In genomic region chr6:36442083-36442670, GRCh38 we compare ENCODE assay signal across 9 cellular contexts. TPM values are rescaled to one million over a fixed set of nuclear protein-coding genes. Genes with fewer than 3 reads are reported as not detected.
DNase-seq lines count a peak whose midpoint lies in the region; ATAC-seq, FAIRE-seq and TF ChIP-seq lines count a peak whose summit lies in the region.
"Had no signal": no experiment of that assay in that cellular context is flagged by ENCODE, and none has a peak within 500 bp of the region (broad histone marks: within the 10 kb centered on the region; RNA-seq: fewer than 3 reads in every experiment).

No MANE protein-coding gene starts in this region.

- H3K4me1 Mint-ChIP-seq in T-cell, result peaks cover 47 to 55% (median 51%) of the 10 kb centered on the region in 3 donors

- no peaks in the 10 kb centered on the region for H3K9me3 Mint-ChIP-seq in T-cell

- DNase-seq in T-cell (no peak), fibroblast of villous mesenchyme (ENCODE audit: low read depth) (no peak), gastrocnemius medialis (no peak), retina (no peak), T-helper 9 cell (no peak), urothelium cell line (ENCODE audit: low spot score) (no peak)

- peak overlapping the region; percentile 97 to 99 (median 98) for H3K27ac ChIP-seq in gastrocnemius medialis

- H3K27ac Mint-ChIP-seq in T-cell, result peak overlapping the region; percentile 97 to 98

- CTCF ChIA-PET in T-cell (lab: Charles Lee), result no interaction called here

- no peaks in the 10 kb centered on the region for H3K36me3 ChIP-seq in gastrocnemius medialis

- no peak for FAIRE-seq in urothelium cell line (lab: Jason Lieb, UNC)

- in situ Hi-C loops in gastrocnemius medialis (cut with MboI; ENCODE audit: low sequenced_read_pairs in 4 of 4), result loop anchor here in 2 of 4 donors (25.0 kb wide), 2 partner anchors 145 to 245 kb away; partner anchors contain the start of genes CDKN1A (in 1 of the 2), RAB44 (in 1 of the 2) and SRSF3 (in 1 of the 2)

- H3K9me3 ChIP-seq in gastrocnemius medialis, result no peaks in the 10 kb centered on the region

- POLR2A ChIA-PET in T-cell (lab: Charles Lee), result interaction anchor here in 1 of 2 donors (0.7 kb wide), 1 partner anchor 459 kb away, joined by 3 read pairs; no protein-coding TSS in a partner anchor

- no peaks in the 10 kb centered on the region for H3K27me3 ChIP-seq in gastrocnemius medialis

- TF ChIP-seq POLR2A in gastrocnemius medialis (IDR thresholded peaks at IDR 0.05), result no peak

- no peaks in the 10 kb centered on the region for H3K27me3 Mint-ChIP-seq in T-cell

- TF ChIP-seq CTCF in fibroblast of villous mesenchyme (IDR thresholded peaks at IDR 0.05; ENCODE audit: insufficient read depth, low read depth, low read length), result no peak
- TF ChIP-seq CTCF in gastrocnemius medialis (IDR thresholded peaks at IDR 0.05 in 4 of 5, conservative IDR thresholded peaks at IDR 0.05 in 1 of 5), result no peak

- H3K36me3 Mint-ChIP-seq in T-cell, result peaks cover 3% of the 10 kb centered on the region

- H3K4me3 ChIP-seq in fibroblast of villous mesenchyme (ENCODE audit: low read depth, low read length), result peak overlapping the region; percentile 94
- peak overlapping the region; percentile 86 to 96 (median 92) for H3K4me3 ChIP-seq in gastrocnemius medialis

- H3K4me1 ChIP-seq in gastrocnemius medialis, result peaks cover 35 to 37% of the 10 kb centered on the region in 2 donors

- peak overlapping the region; percentile 96 to 97 (median 97) for H3K4me3 Mint-ChIP-seq in T-cell

- intact Hi-C loops in gastrocnemius medialis (cut with DNase I; ENCODE audit: low total_unique reads), result loop anchor here (2.0 to 10.0 kb wide), 3 partner anchors 237 to 545 kb away; partner anchors contain the start of genes CDKN1A and MTCH1

- peak; percentile 13 for ATAC-seq in GM21717 (IDR thresholded peaks at IDR 0.05; ENCODE audit: unreplicated experiment)
- ATAC-seq in T-cell (replicated peaks in 1 of 4), result no peak
- no peak for ATAC-seq in gastrocnemius medialis
- ATAC-seq in HG02852 (IDR thresholded peaks at IDR 0.05; ENCODE audit: unreplicated experiment), result no peak

RNA-seq across cellular contexts. Expression of gene PXT1, which starts 0.5 kb away (rescaled TPM):
- total RNA-seq in T-cell, result under 1 TPM in 4 of 5 donors, not detected in 1; 0.13 to 0.44 (median 0.25) TPM
- under 0.01 and 0.43 TPM in 2 replicates for total RNA-seq in fibroblast of villous mesenchyme
- not detected for total RNA-seq in gastrocnemius medialis

RNA-seq across cellular contexts. Expression of gene KCTD20, which starts 0.6 kb away (rescaled TPM):
- total RNA-seq in T-cell, result 10 to 100 TPM; 29.7 to 39.8 (median 33.3) TPM
- total RNA-seq in fibroblast of villous mesenchyme, result 116 and 143 TPM in 2 replicates
- 10 to 100 TPM; 28.7 to 39.7 (median 32.9) TPM for total RNA-seq in gastrocnemius medialis

RNA-seq across cellular contexts. Expression of gene ETV7, which starts 54.7 kb away (rescaled TPM):
- 1 to 10 TPM in 3 of 5 donors, under 1 TPM in 2; 0.44 to 3.3 (median 1.1) TPM for total RNA-seq in T-cell
- total RNA-seq in fibroblast of villous mesenchyme, result 0.32 and 0.86 TPM in 2 replicates
- total RNA-seq in gastrocnemius medialis, result not detected
- total RNA-seq: myocyte had no signal
